ENCODE assay signal across 19 cellular contexts in the genomic region with DNA sequence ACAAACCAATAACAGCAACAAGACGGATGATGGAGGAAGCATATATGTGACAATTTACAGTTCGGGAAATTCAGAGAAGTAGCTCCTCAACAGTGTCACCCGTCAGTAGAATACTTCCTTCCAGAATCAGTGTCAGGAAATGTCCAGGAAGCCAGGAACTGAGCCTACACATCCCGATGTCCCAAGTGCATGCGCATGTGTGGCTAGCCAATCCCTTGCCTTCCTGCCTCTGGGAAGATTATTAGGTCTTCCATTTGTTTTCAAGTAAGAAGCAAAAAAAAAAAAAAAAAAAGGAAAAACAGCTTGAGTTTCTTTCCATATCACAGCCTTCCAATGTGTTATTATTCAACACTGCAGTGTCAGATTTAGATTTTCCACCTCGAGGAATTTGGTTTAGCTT. TPM values are rescaled to one million over a fixed set of nuclear protein-coding genes. Genes with fewer than 3 reads are reported as not detected.
DNase-seq lines count a peak whose midpoint lies in the region; ATAC-seq and TF ChIP-seq lines count a peak whose summit lies in the region.
"Had no signal": no experiment of that assay in that cellular context is flagged by ENCODE, and none has a peak within 500 bp of the region (broad histone marks: within the 10 kb centered on the region; RNA-seq: fewer than 3 reads in every experiment).

No MANE protein-coding gene starts in this region.

- peak overlapping the region; percentile 86 for H3K4me3 Mint-ChIP-seq in activated naive CD8-positive, alpha-beta T cell
- no peak overlapping the region for H3K4me3 Mint-ChIP-seq in activated naive CD8-positive, alpha-beta T cell treated with anti-CD3 and anti-CD28 coated beads, Interleukin-2, amount 50 U/mL, for 24 hours
- peak overlapping the region; percentile 59 for H3K4me3 Mint-ChIP-seq in endothelial cell (ENCODE audit: unreplicated experiment)

- H3K9me3 Mint-ChIP-seq in activated naive CD8-positive, alpha-beta T cell (ENCODE audit: low read depth) = no peaks in the 10 kb centered on the region
- no peaks in the 10 kb centered on the region for H3K9me3 Mint-ChIP-seq in activated naive CD8-positive, alpha-beta T cell treated with anti-CD3 and anti-CD28 coated beads, Interleukin-2, amount 50 U/mL, for 24 hours
- no peaks in the 10 kb centered on the region for H3K9me3 Mint-ChIP-seq in endothelial cell (ENCODE audit: unreplicated experiment)
- H3K9me3 Mint-ChIP-seq: activated CD4-positive, alpha-beta T cell treated with anti-CD3 and anti-CD28 coated beads, Interleukin-2, amount 10 ng/mL, durations not matched to agents 24 days and 14 days; effector memory CD8-positive, alpha-beta T cell had no signal

- no peaks in the 10 kb centered on the region for H3K36me3 Mint-ChIP-seq in activated naive CD8-positive, alpha-beta T cell
- H3K36me3 Mint-ChIP-seq in activated naive CD8-positive, alpha-beta T cell treated with anti-CD3 and anti-CD28 coated beads, Interleukin-2, amount 50 U/mL, for 24 hours (ENCODE audit: low read depth) = peaks cover 12% of the 10 kb centered on the region
- H3K36me3 Mint-ChIP-seq in endothelial cell (ENCODE audit: low read depth, unreplicated experiment) = peaks cover 5% of the 10 kb centered on the region

- H3F3A ChIP-seq in smooth muscle cell (ENCODE audit: low read depth) = peaks cover 7% of the 10 kb centered on the region

- H4K20me1 ChIP-seq in OCI-LY3 (ENCODE audit: insufficient read depth, low read length) (no peaks in the 10 kb centered on the region), smooth muscle cell (ENCODE audit: low read depth) (no peaks in the 10 kb centered on the region)

- peak overlapping the region; percentile 99; the same call in 1 of the 2 replicates for H3K4me2 ChIP-seq in OCI-LY3 (ENCODE audit: low read length)
- H3K4me2 ChIP-seq in smooth muscle cell = no peak overlapping the region

- H3K27me3 ChIP-seq in OCI-LY3 (ENCODE audit: low read depth, low read length) (no peaks in the 10 kb centered on the region), smooth muscle cell (ENCODE audit: low read depth) (no peaks in the 10 kb centered on the region), gastroesophageal sphincter (no peaks in the 10 kb centered on the region)
- H3K27me3 ChIP-seq: suprapubic skin had no signal

- 87% methylated on average over 6 of the region's 6 CpGs for WGBS in smooth muscle cell (ENCODE audit: low lambda C conversion rate)
- WGBS in gastroesophageal sphincter (ENCODE audit: low coverage in 1 of 2), 2 donors = 44 to 64% methylated on average over 6 of the region's 6 CpGs

- H3K79me2 ChIP-seq in OCI-LY3 (ENCODE audit: low read length) = peaks cover 29% of the 10 kb centered on the region
- peaks cover 4% of the 10 kb centered on the region for H3K79me2 ChIP-seq in smooth muscle cell (ENCODE audit: low read depth)

- peak overlapping the region; percentile 87; the same call in 1 of the 2 replicates for H3K4me3 ChIP-seq in OCI-LY3 (ENCODE audit: low read length)
- peak overlapping the region; percentile 71 for H3K4me3 ChIP-seq in smooth muscle cell
- H3K4me3 ChIP-seq in gastroesophageal sphincter = no peak overlapping the region

- H2AFZ ChIP-seq in OCI-LY3 (ENCODE audit: low read depth, low read length) = no peak overlapping the region
- H2AFZ ChIP-seq in smooth muscle cell (ENCODE audit: low read depth) = no peak overlapping the region

- ATAC-seq in activated naive CD8-positive, alpha-beta T cell treated with anti-CD3 and anti-CD28 coated beads, Interleukin-2, amount 50 U/mL, for 24 hours = no peak
- ATAC-seq in gastroesophageal sphincter (no peak), GM19324 (IDR thresholded peaks at IDR 0.05; ENCODE audit: low FRiP score, unreplicated experiment) (no peak)
- ATAC-seq: effector memory CD8-positive, alpha-beta T cell had no signal

- DNase-seq in activated naive CD8-positive, alpha-beta T cell treated with anti-CD3 and anti-CD28 coated beads, Interleukin-2, amount 50 U/mL, for 24 hours = no peak
- DNase-seq in endothelial cell (ENCODE audit: low spot score) (no peak), smooth muscle cell (lab: John Stamatoyannopoulos, UW; ENCODE audit: unreplicated experiment) (no peak), NAMALWA (ENCODE audit: low spot score) (no peak)
- DNase-seq: activated CD4-positive, alpha-beta T cell treated with anti-CD3 and anti-CD28 coated beads, Interleukin-2, amount 10 ng/mL, durations not matched to agents 24 days and 14 days; activated effector memory CD4-positive, alpha-beta T cell treated with anti-CD3 and anti-CD28 coated beads, Interleukin-2, amount 50 U/mL, for 16 hours; effector memory CD8-positive, alpha-beta T cell; foreskin melanocyte; midbrain; NCI-H187 treated with DMSO at 0.1 percent for 48 hours; NCI-H526; posterior cingulate gyrus; stimulated activated CD4-positive, alpha-beta T cell treated with anti-CD3 and anti-CD28 coated beads, Interleukin-12 subunit alpha, Interleukin-12 subunit beta, amount 100 ng/mL, for 4 hours; T1000 had no signal

- H3K4me1 Mint-ChIP-seq in activated naive CD8-positive, alpha-beta T cell (ENCODE audit: low read depth) = peaks cover 32% of the 10 kb centered on the region
- H3K4me1 Mint-ChIP-seq in activated naive CD8-positive, alpha-beta T cell treated with anti-CD3 and anti-CD28 coated beads, Interleukin-2, amount 50 U/mL, for 24 hours = peaks cover 38% of the 10 kb centered on the region
- peaks cover 31% of the 10 kb centered on the region for H3K4me1 Mint-ChIP-seq in endothelial cell (ENCODE audit: unreplicated experiment)

- H3K36me3 ChIP-seq in OCI-LY3 (replicated peaks; ENCODE audit: low read depth, low read length) (no peaks in the 10 kb centered on the region), smooth muscle cell (ENCODE audit: low read depth) (no peaks in the 10 kb centered on the region), gastroesophageal sphincter (no peaks in the 10 kb centered on the region)
- H3K36me3 ChIP-seq: suprapubic skin had no signal

- no peak for TF ChIP-seq POLR2A in gastroesophageal sphincter (IDR thresholded peaks at IDR 0.05)

- TF ChIP-seq CTCF in OCI-LY3 (IDR thresholded peaks at IDR 0.05; ENCODE audit: low read depth, low read length) (no peak), endothelial cell (IDR thresholded peaks at IDR 0.05; ENCODE audit: unreplicated experiment) (no peak), smooth muscle cell (IDR thresholded peaks at IDR 0.05; ENCODE audit: borderline replicate concordance, insufficient read depth, poor library complexity, severe bottlenecking) (no peak), gastroesophageal sphincter (IDR thresholded peaks at IDR 0.05) (no peak)

- no peak for TF ChIP-seq EP300 in gastroesophageal sphincter (IDR thresholded peaks at IDR 0.05)

- peaks cover 26% of the 10 kb centered on the region for H3K4me1 ChIP-seq in OCI-LY3 (ENCODE audit: low read length)
- H3K4me1 ChIP-seq in smooth muscle cell (ENCODE audit: low read depth) = peaks cover 7% of the 10 kb centered on the region
- H3K4me1 ChIP-seq in gastroesophageal sphincter = peaks cover 0 to 43% (median 0%) of the 10 kb centered on the region in 3 donors

- H3K27ac ChIP-seq in OCI-LY3 (ENCODE audit: low read length) = no peak overlapping the region
- H3K27ac ChIP-seq in smooth muscle cell (ENCODE audit: low read depth) = no peak overlapping the region
- H3K27ac ChIP-seq in gastroesophageal sphincter = peak overlapping the region in 2 of 4 donors; percentile 97 to 99

- H3K27me3 Mint-ChIP-seq in activated naive CD8-positive, alpha-beta T cell = no peaks in the 10 kb centered on the region
- no peaks in the 10 kb centered on the region for H3K27me3 Mint-ChIP-seq in activated naive CD8-positive, alpha-beta T cell treated with anti-CD3 and anti-CD28 coated beads, Interleukin-2, amount 50 U/mL, for 24 hours
- peaks cover 12% of the 10 kb centered on the region for H3K27me3 Mint-ChIP-seq in endothelial cell (ENCODE audit: unreplicated experiment)
- H3K27me3 Mint-ChIP-seq: activated CD4-positive, alpha-beta T cell treated with anti-CD3 and anti-CD28 coated beads, Interleukin-2, amount 10 ng/mL, durations not matched to agents 24 days and 14 days; effector memory CD8-positive, alpha-beta T cell had no signal

- no peaks in the 10 kb centered on the region for H3K9me3 ChIP-seq in OCI-LY3 (ENCODE audit: insufficient read depth, low read length)
- H3K9me3 ChIP-seq in smooth muscle cell (replicated peaks; ENCODE audit: low read depth) = no peaks in the 10 kb centered on the region
- no peaks in the 10 kb centered on the region for H3K9me3 ChIP-seq in gastroesophageal sphincter
- H3K9me3 ChIP-seq: suprapubic skin had no signal

- no peak overlapping the region for H3K27ac Mint-ChIP-seq in activated naive CD8-positive, alpha-beta T cell
- no peak overlapping the region for H3K27ac Mint-ChIP-seq in activated naive CD8-positive, alpha-beta T cell treated with anti-CD3 and anti-CD28 coated beads, Interleukin-2, amount 50 U/mL, for 24 hours
- peak overlapping the region; percentile 24 for H3K27ac Mint-ChIP-seq in endothelial cell (ENCODE audit: unreplicated experiment)

- no peak overlapping the region for H3K9ac ChIP-seq in OCI-LY3 (ENCODE audit: low read length)
- H3K9ac ChIP-seq in smooth muscle cell (ENCODE audit: low read depth) = no peak overlapping the region

RNA-seq across cellular contexts. Expression of a gene that starts 1.3 kb away (rescaled TPM):
- total RNA-seq in endothelial cell (ENCODE audit: unreplicated experiment) (39.7 TPM), smooth muscle cell (5.8 and 9.6 TPM in 2 replicates), gastroesophageal sphincter (10 to 100 TPM in 3 of 4 donors, 1 to 10 TPM in 1; 7.6 to 30.1 (median 15.1) TPM)
- 12.5 and 17.4 TPM in 2 replicates for polyA plus RNA-seq in smooth muscle cell

RNA-seq across cellular contexts. Expression of a gene that starts 9.4 kb away (rescaled TPM):
- total RNA-seq in endothelial cell (ENCODE audit: unreplicated experiment) = 46.2 TPM
- total RNA-seq in smooth muscle cell = 34.7 and 48.4 TPM in 2 replicates
- polyA plus RNA-seq in smooth muscle cell = 51.7 and 65.9 TPM in 2 replicates
- 10 to 100 TPM; 28.3 to 47.3 (median 37.3) TPM for total RNA-seq in gastroesophageal sphincter

Comparison
In these comparisons a context has a peak if more than half of its experiments do, and no peak if none do; other contexts are left out.
1. H3K4me3 ChIP-seq: peak in OCI-LY3 (single experiment) and smooth muscle cell (single experiment); none in gastroesophageal sphincter (0 of 2).